Comparison of ENCODE assay signal across 10 cellular contexts in the genomic region with DNA sequence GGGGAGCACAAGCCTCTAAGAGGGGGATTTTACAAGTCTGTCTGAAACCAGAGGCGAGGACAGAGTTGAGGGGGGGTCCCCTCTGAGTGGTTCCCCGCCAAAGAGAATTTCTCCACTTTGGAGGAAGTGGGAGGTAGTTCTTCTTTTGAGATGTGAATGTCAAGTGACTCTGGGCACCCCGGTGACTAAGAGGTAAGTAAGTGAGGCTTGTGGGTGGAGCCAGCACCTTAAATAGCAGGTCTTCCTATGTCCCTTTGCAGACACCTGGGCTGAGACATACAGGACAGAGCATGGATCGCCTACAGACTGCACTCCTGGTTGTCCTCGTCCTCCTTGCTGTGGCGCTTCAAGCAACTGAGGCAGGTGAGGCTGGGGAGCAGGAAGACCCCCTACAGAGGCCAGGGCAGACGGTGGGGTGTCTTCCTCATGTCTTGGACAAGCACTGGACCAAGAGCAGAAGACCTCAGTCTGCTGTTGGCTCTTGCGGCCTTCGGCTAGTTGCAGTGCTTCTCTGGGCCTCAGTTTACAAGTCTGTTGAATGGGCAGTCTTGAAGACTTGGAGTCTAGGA.
DNase-seq lines count a peak whose midpoint lies in the region; ATAC-seq and TF ChIP-seq lines count a peak whose summit lies in the region.
"Had no signal": no experiment of that assay in that cellular context is flagged by ENCODE, and none has a peak within 500 bp of the region (broad histone marks: within the 10 kb centered on the region; RNA-seq: fewer than 3 reads in every experiment).

A gene with protein sequence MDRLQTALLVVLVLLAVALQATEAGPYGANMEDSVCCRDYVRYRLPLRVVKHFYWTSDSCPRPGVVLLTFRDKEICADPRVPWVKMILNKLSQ (plus strand): TSS at position 257 of the 569 bp plus-strand sequence. CDS start 34 bp downstream, at position 291.

- peak within 1 kb of the TSS; percentile 65 for H3K4me3 ChIP-seq in GM12875 (ENCODE audit: low read depth, low read length)
- H3K4me3 ChIP-seq: gastroesophageal sphincter had no signal

- ATAC-seq in GM19351 (IDR thresholded peaks at IDR 0.05; ENCODE audit: unreplicated experiment), result peak; percentile 80
- ATAC-seq in HG03280 (IDR thresholded peaks at IDR 0.05; ENCODE audit: unreplicated experiment), result no peak
- ATAC-seq: gastroesophageal sphincter had no signal

- DNase-seq in HPDE6-E6E7 (ENCODE audit: extremely low spot score), result peak; percentile 70
- peak; percentile 51 for DNase-seq in islet precursor cell
- DNase-seq in DMS79 treated with DMSO at 0.1 percent for 48 hours (lab: John Stamatoyannopoulos, UW), result no peak
- no peak for DNase-seq in NCI-H69 (lab: John Stamatoyannopoulos, UW)
- no peak for DNase-seq in germinal center (ENCODE audit: low spot score)
- DNase-seq: KBM-7 had no signal

- TF ChIP-seq CTCF in GM12875 (IDR thresholded peaks at IDR 0.05; ENCODE audit: borderline replicate concordance, insufficient read depth, low read depth, low read length), result no peak

Comparison
In these comparisons a context has a peak if more than half of its experiments do, and no peak if none do; other contexts are left out.
1. DNase-seq: peak in HPDE6-E6E7 (single experiment) and islet precursor cell (single experiment); none in DMS79 treated with DMSO at 0.1 percent for 48 hours (single experiment), NCI-H69 (single experiment) and germinal center (single experiment).